8 cellular contexts compared by ENCODE assay signal in genomic region chr9:29213374-29214161, GRCh38. TPM values are rescaled to one million over a fixed set of nuclear protein-coding genes. Genes with fewer than 3 reads are reported as not detected.
A peak's percentile ranks its signal among the peaks of the same experiment; 100 is the strongest.
DNase-seq lines count a peak whose midpoint lies in the region; ATAC-seq and TF ChIP-seq lines count a peak whose summit lies in the region.

Gene LINGO2 (minus strand): TSS chr9:29213601.

- H3K27ac ChIP-seq in PC-9: no peak within 1 kb of the TSS

- peak; percentile 33 for DNase-seq in DMS 273 (lab: John Stamatoyannopoulos, UW; ENCODE audit: unreplicated experiment)
- DNase-seq in DMS 273 treated with DMSO at 0.1 percent for 48 hours (lab: John Stamatoyannopoulos, UW): no peak
- DNase-seq in PC-9: peak in 1 of 2 experiments; percentile 3
- no peak for DNase-seq in fibroblast of mammary gland (ENCODE audit: low read depth)
- DNase-seq in osteocyte (ENCODE audit: extremely low spot score, unreplicated experiment): no peak
- no peak for DNase-seq in stimulated activated CD4-positive, alpha-beta T cell treated with anti-CD3 and anti-CD28 coated beads, Interleukin-4, amount 100 ng/mL, for 1 hour

- H3K27ac Mint-ChIP-seq in osteocyte (ENCODE audit: unreplicated experiment): no peak within 1 kb of the TSS

- H3K4me1 Mint-ChIP-seq in osteocyte (ENCODE audit: unreplicated experiment): peaks cover 13% of the 10 kb centered on the region

- intact Hi-C loops in PC-9 (cut with micrococcal nuclease; ENCODE audit: unreplicated experiment): loop anchor here (5.0 kb wide), 1 partner anchor 441 kb away; no protein-coding TSS in a partner anchor

- BruUV-seq in PC-9 (replicated peaks; lab: Mats Ljungman, UMichigan): no TSS peak

- H3K9me3 ChIP-seq in PC-9 (ENCODE audit: insufficient read depth, low read depth): no peaks in the 10 kb centered on the region

- TF ChIP-seq CTCF in PC-9 (conservative IDR thresholded peaks at IDR 0.05): no peak
- no peak for TF ChIP-seq CTCF in fibroblast of mammary gland (conservative IDR thresholded peaks at IDR 0.05; ENCODE audit: control insufficient read depth, insufficient read depth, low read depth, low read length)
- no peak for TF ChIP-seq CTCF in osteocyte (IDR thresholded peaks at IDR 0.05)

- H3K36me3 Mint-ChIP-seq in osteocyte (ENCODE audit: unreplicated experiment): no peaks in the 10 kb centered on the region

- H3F3A ChIP-seq in PC-9 (ENCODE audit: insufficient read depth, low read depth): no peaks in the 10 kb centered on the region

- CTCF ChIA-PET in PC-9 (lab: Charles Lee): no interaction called here

- no peaks in the 10 kb centered on the region for H3K9me2 ChIP-seq in PC-9 (ENCODE audit: insufficient read depth)

- no peaks in the 10 kb centered on the region for H3K9me3 Mint-ChIP-seq in osteocyte (ENCODE audit: unreplicated experiment)

- no peaks in the 10 kb centered on the region for H4K20me1 ChIP-seq in PC-9 (ENCODE audit: insufficient read depth)

- no peaks in the 10 kb centered on the region for H3K36me3 ChIP-seq in PC-9 (ENCODE audit: low read depth)

- H3K79me2 ChIP-seq in PC-9 (ENCODE audit: low read depth): no peaks in the 10 kb centered on the region

- peak within 1 kb of the TSS; percentile 62 for H2AFZ ChIP-seq in PC-9

- peak within 1 kb of the TSS; percentile 78 for H3K4me2 ChIP-seq in PC-9

- peaks cover 22% of the 10 kb centered on the region for H3K27me3 ChIP-seq in PC-9 (ENCODE audit: insufficient read depth, low read depth)

- no peak for ATAC-seq in GM21423 (IDR thresholded peaks at IDR 0.05; ENCODE audit: unreplicated experiment)
- ATAC-seq in HG03442 (IDR thresholded peaks at IDR 0.05; ENCODE audit: unreplicated experiment): no peak

- H3K4me3 Mint-ChIP-seq in osteocyte (ENCODE audit: unreplicated experiment): peak within 1 kb of the TSS; percentile 64

- H3K4me1 ChIP-seq in PC-9 (replicated peaks; ENCODE audit: insufficient read depth): no peaks in the 10 kb centered on the region

- POLR2A ChIA-PET in PC-9 (lab: Charles Lee; ENCODE audit: unreplicated experiment): no interaction called here

- H3K4me3 ChIP-seq in PC-9 (peak within 1 kb of the TSS; percentile 56), fibroblast of mammary gland (ENCODE audit: control insufficient read depth, low read depth, low read length) (peak within 1 kb of the TSS; percentile 9)

- peaks cover 70% of the 10 kb centered on the region for H3K27me3 Mint-ChIP-seq in osteocyte (ENCODE audit: unreplicated experiment)

RNA-seq across cellular contexts. Expression of gene LINGO2, which starts in this region (rescaled TPM):
- 0.31 TPM in 1 of 2 replicates, not detected in the other for total RNA-seq in PC-9 (2021)
- not detected in 2 replicates for total RNA-seq in osteocyte
